Comparison of ENCODE assay signal across 14 cellular contexts in genomic region chr4:17721496-17722360, GRCh38.
DNase-seq lines count a peak whose midpoint lies in the region; ATAC-seq and TF ChIP-seq lines count a peak whose summit lies in the region.
"Had no signal": no experiment of that assay in that cellular context is flagged by ENCODE, and none has a peak within 500 bp of the region (broad histone marks: within the 10 kb centered on the region; RNA-seq: fewer than 3 reads in every experiment).

No MANE protein-coding gene starts in this region.

- ATAC-seq in HG02642 (IDR thresholded peaks at IDR 0.05; ENCODE audit: poor library complexity, unreplicated experiment), result no peak

- peak; percentile 28 for DNase-seq in DMS 273 (lab: John Stamatoyannopoulos, UW; ENCODE audit: unreplicated experiment)
- DNase-seq in DMS 273 treated with DMSO at 0.1 percent for 48 hours (lab: John Stamatoyannopoulos, UW), result no peak
- DNase-seq in brain microvascular endothelial cell, result peak; percentile 23
- DNase-seq in head of caudate nucleus, result peak in 22 of 42 donors; percentile 5 to 55 (median 22)
- peak; percentile 43 for DNase-seq in stromal cell of bone marrow (ENCODE audit: low read depth)
- DNase-seq in activated CD4-positive, alpha-beta T cell treated with anti-CD3 and anti-CD28 coated beads, Interleukin-2, amount 50 U/mL, for 4 hours, result no peak
- DNase-seq in effector CD8-positive, alpha-beta T cell (lab: John Stamatoyannopoulos, UW), result no peak
- DNase-seq: activated T-cell treated with anti-CD3 and anti-CD28 coated beads, Interleukin-2, amount 50 U/mL, for 24 hours; heart left ventricle; NCI-H510A treated with DMSO at 0.1 percent for 48 hours; SHP77 treated with DMSO at 0.1 percent for 48 hours had no signal

- H3K4me3 ChIP-seq in brain microvascular endothelial cell (ENCODE audit: low read depth, low read length), result no peak overlapping the region
- H3K4me3 ChIP-seq: heart left ventricle had no signal

- no peaks in the 10 kb centered on the region for H3K27me3 ChIP-seq in brain microvascular endothelial cell (replicated peaks)
- H3K27me3 ChIP-seq: heart left ventricle had no signal

- in situ Hi-C loops in brain microvascular endothelial cell (cut with HindIII; ENCODE audit: low pct_ligation_motif_present, low sequenced_read_pairs), result no loop called here

- intact Hi-C loops in head of caudate nucleus (cut with DNase I), result no loop called here

- no peaks in the 10 kb centered on the region for H3K36me3 ChIP-seq in brain microvascular endothelial cell (replicated peaks)
- H3K36me3 ChIP-seq: heart left ventricle had no signal

- no peak for TF ChIP-seq CTCF in brain microvascular endothelial cell (IDR thresholded peaks at IDR 0.05; ENCODE audit: low read depth, low read length, missing control alignments)

- H3K27ac ChIP-seq in brain microvascular endothelial cell, result no peak overlapping the region
- H3K27ac ChIP-seq: 22Rv1, heart left ventricle, VCaP had no signal

Comparison
In these comparisons a context has a peak if more than half of its experiments do, and no peak if none do; other contexts are left out.
1. DNase-seq: peak in DMS 273 (single experiment), brain microvascular endothelial cell (single experiment), head of caudate nucleus (22 of 42) and stromal cell of bone marrow (single experiment); none in DMS 273 treated with DMSO at 0.1 percent for 48 hours (single experiment), activated CD4-positive, alpha-beta T cell treated with anti-CD3 and anti-CD28 coated beads, Interleukin-2, amount 50 U/mL, for 4 hours (0 of 2) and effector CD8-positive, alpha-beta T cell (single experiment).